Comparison of ENCODE assay signal across 12 cellular contexts in the genomic region with DNA sequence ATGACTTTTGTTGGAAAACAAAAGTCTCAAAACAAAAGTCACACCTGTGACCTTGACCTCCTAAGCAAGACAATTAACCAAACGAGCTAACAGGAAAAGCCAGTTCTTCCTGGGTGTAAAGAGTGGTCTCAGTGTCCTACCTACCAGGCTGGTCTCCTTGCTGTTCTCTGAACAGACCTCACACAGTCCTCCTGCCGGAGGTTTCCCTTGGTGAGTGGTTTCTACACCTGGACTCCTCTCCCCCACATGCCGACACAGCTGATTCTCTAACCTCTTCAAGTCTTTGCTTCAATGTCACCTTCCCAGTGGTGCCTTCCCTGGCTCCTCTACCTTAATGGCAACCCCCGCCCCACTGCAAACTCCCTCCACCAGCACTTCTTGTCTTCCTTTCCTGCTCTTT.
DNase-seq lines count a peak whose midpoint lies in the region; ATAC-seq and TF ChIP-seq lines count a peak whose summit lies in the region.
"Had no signal": no experiment of that assay in that cellular context is flagged by ENCODE, and none has a peak within 500 bp of the region (broad histone marks: within the 10 kb centered on the region; RNA-seq: fewer than 3 reads in every experiment).

No MANE protein-coding gene starts in this region.

- H3K4me2 ChIP-seq in IMR-90 (ENCODE audit: low read depth, low read length), result no peak overlapping the region

- peak overlapping the region; percentile 80 for H2AK5ac ChIP-seq in IMR-90 (ENCODE audit: low read depth, low read length)

- H3K9me3 ChIP-seq in IMR-90 (ENCODE audit: control insufficient read depth, insufficient read depth, low read length), result no peaks in the 10 kb centered on the region
- H3K9me3 ChIP-seq in esophagus (ENCODE audit: control insufficient read depth in 2 of 2, insufficient read depth in 1 of 2, low read depth in 1 of 2, low read length in 1 of 2), result no peaks in the 10 kb centered on the region
- H3K9me3 ChIP-seq in sigmoid colon, result no peaks in the 10 kb centered on the region

- H4K5ac ChIP-seq in IMR-90 (ENCODE audit: low read depth, low read length), result peak overlapping the region; percentile 35

- peak overlapping the region; percentile 90 for H2BK120ac ChIP-seq in IMR-90 (ENCODE audit: low read depth, low read length)

- peak overlapping the region; percentile 74 for H3K14ac ChIP-seq in IMR-90 (replicated peaks; ENCODE audit: low read depth, low read length)

- dilution Hi-C loops in IMR-90 (cut with HindIII; ENCODE audit: low sequenced_read_pairs, unreplicated experiment), result no loop called here

- H3K9me1 ChIP-seq in IMR-90 (ENCODE audit: insufficient read depth, low read length), result peaks cover 18% of the 10 kb centered on the region

- no peak for TF ChIP-seq RAD21 in IMR-90 (IDR thresholded peaks at IDR 0.05; ENCODE audit: low read length)

- H3K23ac ChIP-seq in IMR-90 (ENCODE audit: low read depth, low read length), result peak overlapping the region; percentile 12; the same call in 1 of the 2 replicates

- peak overlapping the region; percentile 66 for H3K18ac ChIP-seq in IMR-90 (ENCODE audit: low read depth, low read length)

- H3K4me1 ChIP-seq in ACC112 (ENCODE audit: control insufficient read depth, insufficient read depth, low read length, unreplicated experiment) (peaks cover 56% of the 10 kb centered on the region), IMR-90 (ENCODE audit: control insufficient read depth, insufficient read depth, low read length) (peaks cover 16% of the 10 kb centered on the region), esophagus (ENCODE audit: control insufficient read depth in 2 of 2, insufficient read depth in 2 of 2, low read length in 1 of 2) (peaks cover 5 to 13% of the 10 kb centered on the region in 2 donors), sigmoid colon (peaks cover 0 to 71% (median 52%) of the 10 kb centered on the region in 4 donors)

- H3K27me3 ChIP-seq in ACC112 (ENCODE audit: insufficient read depth, low read length) (no peaks in the 10 kb centered on the region), IMR-90 (ENCODE audit: control insufficient read depth, insufficient read depth, low read length) (no peaks in the 10 kb centered on the region), esophagus (ENCODE audit: control insufficient read depth in 1 of 2, insufficient read depth in 2 of 2, low read length in 2 of 2) (no peaks in the 10 kb centered on the region), sigmoid colon (no peaks in the 10 kb centered on the region)

- H4K91ac ChIP-seq in IMR-90 (ENCODE audit: insufficient read depth, low read depth, low read length), result peak overlapping the region; percentile 41

- intact Hi-C loops in IMR-90 (cut with micrococcal nuclease), result no loop called here
- intact Hi-C loops in sigmoid colon (cut with DNase I), result no loop called here

- H3K79me2 ChIP-seq in ACC112 (ENCODE audit: control insufficient read depth, insufficient read depth, low read length, unreplicated experiment), result no peaks in the 10 kb centered on the region

- H2BK5ac ChIP-seq in IMR-90 (ENCODE audit: low read depth, low read length, poor library complexity, severe bottlenecking), result peak overlapping the region; percentile 36

- DNase-seq in IMR-90, result no peak
- no peak for DNase-seq in sigmoid colon
- DNase-seq in DMS 273 (lab: John Stamatoyannopoulos, UW; ENCODE audit: unreplicated experiment), result no peak
- no peak for DNase-seq in NCI-H2227 (lab: John Stamatoyannopoulos, UW; ENCODE audit: unreplicated experiment)
- DNase-seq in left lobe of liver (ENCODE audit: low spot score), result no peak
- DNase-seq in activated CD4-positive, CD25-positive, alpha-beta regulatory T cell (lab: John Stamatoyannopoulos, UW), result no peak
- DNase-seq: activated CD4-positive, alpha-beta T cell treated with anti-CD3 and anti-CD28 coated beads, Interleukin-2, amount 10 ng/mL, durations not matched to agents 24 days and 14 days; aorta; NCI-H226 had no signal

- H3K9ac ChIP-seq in IMR-90 (ENCODE audit: low read depth, low read length), result no peak overlapping the region

- H4K8ac ChIP-seq in IMR-90 (ENCODE audit: low read depth in 2 of 2, low read length in 2 of 2), result peak overlapping the region in 1 of 2 experiments; percentile 27; a peak in 2 of 4 replicates

- H2AFZ ChIP-seq in ACC112 (ENCODE audit: low read length, unreplicated experiment), result no peak overlapping the region
- H2AFZ ChIP-seq in IMR-90 (replicated peaks; ENCODE audit: low read length, poor library complexity), result no peak overlapping the region

- peak overlapping the region; percentile 60 for H2AK9ac ChIP-seq in IMR-90 (replicated peaks; ENCODE audit: low read depth, low read length, poor library complexity)

- TF ChIP-seq CTCF in IMR-90 (conservative IDR thresholded peaks at IDR 0.05; ENCODE audit: low read depth, low read length), result no peak
- no peak for TF ChIP-seq CTCF in sigmoid colon (IDR thresholded peaks at IDR 0.05)

- no peaks in the 10 kb centered on the region for H4K20me1 ChIP-seq in IMR-90 (ENCODE audit: insufficient read depth, low read length)

- no peak for TF ChIP-seq POLR2A in IMR-90 (IDR thresholded peaks at IDR 0.05; ENCODE audit: low read depth, low read length)
- TF ChIP-seq POLR2A in sigmoid colon (IDR thresholded peaks at IDR 0.05), result no peak

- no peak overlapping the region for H3K4me3 ChIP-seq in ACC112 (ENCODE audit: low read depth, low read length)
- H3K4me3 ChIP-seq in IMR-90 (ENCODE audit: insufficient read depth, low read depth, low read length), result no peak overlapping the region
- no peak overlapping the region for H3K4me3 ChIP-seq in esophagus (ENCODE audit: low read depth in 1 of 2, low read length in 2 of 2)
- no peak overlapping the region for H3K4me3 ChIP-seq in sigmoid colon

- no peaks in the 10 kb centered on the region for H3K36me3 ChIP-seq in ACC112 (ENCODE audit: insufficient read depth, low read length)
- H3K36me3 ChIP-seq in IMR-90 (ENCODE audit: control insufficient read depth, insufficient read depth, low read length), result no peaks in the 10 kb centered on the region
- H3K36me3 ChIP-seq in esophagus (ENCODE audit: control insufficient read depth in 2 of 2, insufficient read depth in 2 of 2, low read length in 1 of 2), result no peaks in the 10 kb centered on the region
- H3K36me3 ChIP-seq in sigmoid colon, result no peaks in the 10 kb centered on the region

- ATAC-seq in IMR-90 (ENCODE audit: low read depth) (no peak), left lobe of liver (no peak)
- ATAC-seq: natural killer cell treated with Interleukin-12 subunit alpha and Interleukin-12 subunit beta and Interleukin-15 and Interleukin-18, amount 100 ng/mL, for 72 hours had no signal

- H3K27ac ChIP-seq in ACC112 (ENCODE audit: low read depth, low read length) (peak overlapping the region; percentile 70), IMR-90 (ENCODE audit: insufficient read depth, low read length) (no peak overlapping the region), esophagus (ENCODE audit: low read depth in 2 of 2, low read length in 1 of 2) (peak overlapping the region; percentile 34 to 67), sigmoid colon (peak overlapping the region; percentile 93 to 96 (median 96))

- H2BK20ac ChIP-seq in IMR-90 (ENCODE audit: low read depth, low read length), result peak overlapping the region; percentile 73

- CTCF ChIA-PET in IMR-90 (lab: Yijun Ruan, JAX), result interaction anchor here (0.5 kb wide), 1 partner anchor 234 kb away, joined by 5 read pairs; no protein-coding TSS in a partner anchor

- no TSS peak for BruUV-seq in IMR-90 (replicated peaks; lab: Mats Ljungman, UMichigan)

- no peak for TF ChIP-seq EP300 in sigmoid colon (IDR thresholded peaks at IDR 0.05)

- in situ Hi-C loops in IMR-90 (cut with MboI; ENCODE audit: low sequenced_read_pairs), result no loop called here

- H3K56ac ChIP-seq in IMR-90 (ENCODE audit: extremely low read depth, insufficient read depth, low read length), result no peak overlapping the region

- 100% methylated on average over 1 of the region's 4 CpGs; no CpG with 5 or more reads in 1 of the 2 experiments for WGBS in IMR-90 (ENCODE audit: extremely low coverage in 2 of 2, insufficient read length in 1 of 2), 2 experiments
- 76 to 78% methylated on average over 4 of the region's 4 CpGs for WGBS in esophagus, 2 donors
- WGBS in sigmoid colon, 2 donors, result 75 to 76% methylated on average over 4 of the region's 4 CpGs

- H3K79me1 ChIP-seq in IMR-90 (ENCODE audit: low read depth in 1 of 2, low read length in 2 of 2), result peaks cover 0 to 3% of the 10 kb centered on the region in 2 experiments; a peak in 1 of 4 replicates

- H3K4ac ChIP-seq in IMR-90 (ENCODE audit: low read depth, low read length), result peak overlapping the region; percentile 79

- peak overlapping the region; percentile 54; the same call in 2 of the 3 replicates for H2BK15ac ChIP-seq in IMR-90 (ENCODE audit: low read depth, low read length)

- POLR2A ChIA-PET in IMR-90 (lab: Charles Lee; ENCODE audit: unreplicated experiment), result no interaction called here

TF ChIP-seq in IMR-90, 13 proteins besides CTCF, POLR2A, EP300 and RAD21 (continues in another document):
- TF ChIP-seq MAFK (IDR thresholded peaks at IDR 0.05; ENCODE audit: low read depth, low read length) (no peak), MAZ (IDR thresholded peaks at IDR 0.05; ENCODE audit: borderline replicate concordance, low read depth, low read length) (no peak), CHD1 (IDR thresholded peaks at IDR 0.05; ENCODE audit: low read depth, low read length) (no peak), MXI1 (IDR thresholded peaks at IDR 0.05; ENCODE audit: borderline replicate concordance, low read depth, low read length) (no peak), CEBPB (IDR thresholded peaks at IDR 0.05; ENCODE audit: low read depth, low read length) (no peak), NFE2L2 (IDR thresholded peaks at IDR 0.05; ENCODE audit: low read depth, low read length) (no peak), RCOR1 (IDR thresholded peaks at IDR 0.05; ENCODE audit: insufficient replicate concordance, low read length) (no peak), SMC3 (IDR thresholded peaks at IDR 0.05; ENCODE audit: low read depth, low read length) (no peak), RFX5 (IDR thresholded peaks at IDR 0.05; ENCODE audit: low read depth, low read length) (no peak), BHLHE40 (IDR thresholded peaks at IDR 0.05; ENCODE audit: low read depth, low read length) (no peak)
- TF ChIP-seq, protein P1, sequence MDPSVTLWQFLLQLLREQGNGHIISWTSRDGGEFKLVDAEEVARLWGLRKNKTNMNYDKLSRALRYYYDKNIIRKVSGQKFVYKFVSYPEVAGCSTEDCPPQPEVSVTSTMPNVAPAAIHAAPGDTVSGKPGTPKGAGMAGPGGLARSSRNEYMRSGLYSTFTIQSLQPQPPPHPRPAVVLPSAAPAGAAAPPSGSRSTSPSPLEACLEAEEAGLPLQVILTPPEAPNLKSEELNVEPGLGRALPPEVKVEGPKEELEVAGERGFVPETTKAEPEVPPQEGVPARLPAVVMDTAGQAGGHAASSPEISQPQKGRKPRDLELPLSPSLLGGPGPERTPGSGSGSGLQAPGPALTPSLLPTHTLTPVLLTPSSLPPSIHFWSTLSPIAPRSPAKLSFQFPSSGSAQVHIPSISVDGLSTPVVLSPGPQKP (IDR thresholded peaks at IDR 0.05; ENCODE audit: borderline replicate concordance, low read depth, low read length), result no peak
